Comparison of ENCODE assay signal across 1 cellular context in the genomic region with DNA sequence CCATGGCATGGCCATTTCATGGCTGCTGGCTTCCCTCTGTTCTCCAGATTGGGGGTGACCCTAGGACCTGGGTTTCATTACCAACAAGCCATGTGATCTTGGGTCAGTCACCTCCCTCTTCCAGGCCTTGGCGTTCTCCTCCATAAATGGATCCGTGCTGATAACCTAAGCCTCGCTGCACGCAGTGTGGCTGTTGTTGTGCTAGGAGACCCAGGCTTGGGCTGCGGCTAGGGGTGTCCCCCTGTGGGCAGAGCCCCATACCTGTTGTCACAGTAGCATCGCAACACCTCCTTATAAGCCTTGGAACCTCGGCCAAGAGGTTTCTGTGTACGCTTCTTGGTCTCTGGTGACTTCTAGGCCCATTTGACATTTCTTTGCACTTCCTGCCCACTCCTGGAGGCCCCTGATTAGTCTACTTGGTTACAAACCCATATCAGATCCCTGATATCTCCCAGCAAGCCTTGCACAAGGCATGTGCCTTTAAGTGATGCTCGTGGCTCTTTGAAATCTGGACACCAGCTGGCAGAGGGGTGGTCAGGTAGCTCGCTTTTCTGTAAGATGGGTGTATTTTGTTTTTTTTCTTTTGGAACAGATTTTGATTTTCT.
A peak's percentile ranks its signal among the peaks of the same experiment; 100 is the strongest.
TF ChIP-seq lines count a peak whose summit lies in the region.

No MANE protein-coding gene starts in this region.

TF ChIP-seq in K562, 482 proteins besides CTCF, POLR2A, EP300 and RAD21 (continued from another document):
- TF ChIP-seq, protein P1, sequence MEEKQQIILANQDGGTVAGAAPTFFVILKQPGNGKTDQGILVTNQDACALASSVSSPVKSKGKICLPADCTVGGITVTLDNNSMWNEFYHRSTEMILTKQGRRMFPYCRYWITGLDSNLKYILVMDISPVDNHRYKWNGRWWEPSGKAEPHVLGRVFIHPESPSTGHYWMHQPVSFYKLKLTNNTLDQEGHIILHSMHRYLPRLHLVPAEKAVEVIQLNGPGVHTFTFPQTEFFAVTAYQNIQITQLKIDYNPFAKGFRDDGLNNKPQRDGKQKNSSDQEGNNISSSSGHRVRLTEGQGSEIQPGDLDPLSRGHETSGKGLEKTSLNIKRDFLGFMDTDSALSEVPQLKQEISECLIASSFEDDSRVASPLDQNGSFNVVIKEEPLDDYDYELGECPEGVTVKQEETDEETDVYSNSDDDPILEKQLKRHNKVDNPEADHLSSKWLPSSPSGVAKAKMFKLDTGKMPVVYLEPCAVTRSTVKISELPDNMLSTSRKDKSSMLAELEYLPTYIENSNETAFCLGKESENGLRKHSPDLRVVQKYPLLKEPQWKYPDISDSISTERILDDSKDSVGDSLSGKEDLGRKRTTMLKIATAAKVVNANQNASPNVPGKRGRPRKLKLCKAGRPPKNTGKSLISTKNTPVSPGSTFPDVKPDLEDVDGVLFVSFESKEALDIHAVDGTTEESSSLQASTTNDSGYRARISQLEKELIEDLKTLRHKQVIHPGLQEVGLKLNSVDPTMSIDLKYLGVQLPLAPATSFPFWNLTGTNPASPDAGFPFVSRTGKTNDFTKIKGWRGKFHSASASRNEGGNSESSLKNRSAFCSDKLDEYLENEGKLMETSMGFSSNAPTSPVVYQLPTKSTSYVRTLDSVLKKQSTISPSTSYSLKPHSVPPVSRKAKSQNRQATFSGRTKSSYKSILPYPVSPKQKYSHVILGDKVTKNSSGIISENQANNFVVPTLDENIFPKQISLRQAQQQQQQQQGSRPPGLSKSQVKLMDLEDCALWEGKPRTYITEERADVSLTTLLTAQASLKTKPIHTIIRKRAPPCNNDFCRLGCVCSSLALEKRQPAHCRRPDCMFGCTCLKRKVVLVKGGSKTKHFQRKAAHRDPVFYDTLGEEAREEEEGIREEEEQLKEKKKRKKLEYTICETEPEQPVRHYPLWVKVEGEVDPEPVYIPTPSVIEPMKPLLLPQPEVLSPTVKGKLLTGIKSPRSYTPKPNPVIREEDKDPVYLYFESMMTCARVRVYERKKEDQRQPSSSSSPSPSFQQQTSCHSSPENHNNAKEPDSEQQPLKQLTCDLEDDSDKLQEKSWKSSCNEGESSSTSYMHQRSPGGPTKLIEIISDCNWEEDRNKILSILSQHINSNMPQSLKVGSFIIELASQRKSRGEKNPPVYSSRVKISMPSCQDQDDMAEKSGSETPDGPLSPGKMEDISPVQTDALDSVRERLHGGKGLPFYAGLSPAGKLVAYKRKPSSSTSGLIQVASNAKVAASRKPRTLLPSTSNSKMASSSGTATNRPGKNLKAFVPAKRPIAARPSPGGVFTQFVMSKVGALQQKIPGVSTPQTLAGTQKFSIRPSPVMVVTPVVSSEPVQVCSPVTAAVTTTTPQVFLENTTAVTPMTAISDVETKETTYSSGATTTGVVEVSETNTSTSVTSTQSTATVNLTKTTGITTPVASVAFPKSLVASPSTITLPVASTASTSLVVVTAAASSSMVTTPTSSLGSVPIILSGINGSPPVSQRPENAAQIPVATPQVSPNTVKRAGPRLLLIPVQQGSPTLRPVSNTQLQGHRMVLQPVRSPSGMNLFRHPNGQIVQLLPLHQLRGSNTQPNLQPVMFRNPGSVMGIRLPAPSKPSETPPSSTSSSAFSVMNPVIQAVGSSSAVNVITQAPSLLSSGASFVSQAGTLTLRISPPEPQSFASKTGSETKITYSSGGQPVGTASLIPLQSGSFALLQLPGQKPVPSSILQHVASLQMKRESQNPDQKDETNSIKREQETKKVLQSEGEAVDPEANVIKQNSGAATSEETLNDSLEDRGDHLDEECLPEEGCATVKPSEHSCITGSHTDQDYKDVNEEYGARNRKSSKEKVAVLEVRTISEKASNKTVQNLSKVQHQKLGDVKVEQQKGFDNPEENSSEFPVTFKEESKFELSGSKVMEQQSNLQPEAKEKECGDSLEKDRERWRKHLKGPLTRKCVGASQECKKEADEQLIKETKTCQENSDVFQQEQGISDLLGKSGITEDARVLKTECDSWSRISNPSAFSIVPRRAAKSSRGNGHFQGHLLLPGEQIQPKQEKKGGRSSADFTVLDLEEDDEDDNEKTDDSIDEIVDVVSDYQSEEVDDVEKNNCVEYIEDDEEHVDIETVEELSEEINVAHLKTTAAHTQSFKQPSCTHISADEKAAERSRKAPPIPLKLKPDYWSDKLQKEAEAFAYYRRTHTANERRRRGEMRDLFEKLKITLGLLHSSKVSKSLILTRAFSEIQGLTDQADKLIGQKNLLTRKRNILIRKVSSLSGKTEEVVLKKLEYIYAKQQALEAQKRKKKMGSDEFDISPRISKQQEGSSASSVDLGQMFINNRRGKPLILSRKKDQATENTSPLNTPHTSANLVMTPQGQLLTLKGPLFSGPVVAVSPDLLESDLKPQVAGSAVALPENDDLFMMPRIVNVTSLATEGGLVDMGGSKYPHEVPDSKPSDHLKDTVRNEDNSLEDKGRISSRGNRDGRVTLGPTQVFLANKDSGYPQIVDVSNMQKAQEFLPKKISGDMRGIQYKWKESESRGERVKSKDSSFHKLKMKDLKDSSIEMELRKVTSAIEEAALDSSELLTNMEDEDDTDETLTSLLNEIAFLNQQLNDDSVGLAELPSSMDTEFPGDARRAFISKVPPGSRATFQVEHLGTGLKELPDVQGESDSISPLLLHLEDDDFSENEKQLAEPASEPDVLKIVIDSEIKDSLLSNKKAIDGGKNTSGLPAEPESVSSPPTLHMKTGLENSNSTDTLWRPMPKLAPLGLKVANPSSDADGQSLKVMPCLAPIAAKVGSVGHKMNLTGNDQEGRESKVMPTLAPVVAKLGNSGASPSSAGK (IDR thresholded peaks at IDR 0.05), result peak; percentile 47
- TF ChIP-seq CBFA2T2 (conservative IDR thresholded peaks at IDR 0.05), result peak; percentile 24; the same call in 1 of the 2 replicates
- TF ChIP-seq ZKSCAN1 (IDR thresholded peaks at IDR 0.05; ENCODE audit: low read depth, low read length), result peak; percentile 80; the same call in 1 of the 2 replicates
- TF ChIP-seq ZNF444 (CRISPR knock-in tag; IDR thresholded peaks at IDR 0.05), result no peak
